In the genomic region with DNA sequence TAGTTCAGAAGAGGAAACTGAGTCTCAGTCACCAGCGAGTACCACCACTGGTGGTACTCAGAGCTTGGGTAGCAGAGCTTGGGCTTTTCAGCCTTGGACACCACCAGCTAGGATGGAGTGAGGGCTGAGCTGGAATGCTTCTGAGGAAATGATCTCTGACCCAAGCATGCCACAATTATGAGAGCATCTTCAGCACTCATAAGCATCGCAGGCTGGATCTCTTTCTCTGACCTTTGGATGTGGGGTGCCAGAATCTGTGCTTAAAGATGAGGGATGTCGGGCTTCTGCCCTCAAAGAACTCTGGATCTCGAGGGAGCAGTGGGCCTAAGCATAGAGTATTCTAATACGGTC, we compare ENCODE assay signal across 9 cellular contexts. TPM values are rescaled to one million over a fixed set of nuclear protein-coding genes. Genes with fewer than 3 reads are reported as not detected.
DNase-seq lines count a peak whose midpoint lies in the region; ATAC-seq and TF ChIP-seq lines count a peak whose summit lies in the region.
"Had no signal": no experiment of that assay in that cellular context is flagged by ENCODE, and none has a peak within 500 bp of the region (broad histone marks: within the 10 kb centered on the region; RNA-seq: fewer than 3 reads in every experiment).

No MANE protein-coding gene starts in this region.

- H3K4me3 ChIP-seq in colonic mucosa = no peak overlapping the region

- no peaks in the 10 kb centered on the region for H3K27me3 Mint-ChIP-seq in activated CD8-positive, alpha-beta T cell treated with anti-CD3 and anti-CD28 coated beads for 36 hours
- no peaks in the 10 kb centered on the region for H3K27me3 Mint-ChIP-seq in activated CD8-positive, alpha-beta T cell treated with anti-CD3 and anti-CD28 coated beads, Interleukin-2, amount 10 ng/mL, durations not matched to agents 7 days and 5 days (ENCODE audit: low read depth)
- no peaks in the 10 kb centered on the region for H3K27me3 Mint-ChIP-seq in activated CD4-positive, alpha-beta memory T cell treated with anti-CD3 and anti-CD28 coated beads, Interleukin-2, amount 10 ng/mL, durations not matched to agents 7 days and 5 days
- H3K27me3 Mint-ChIP-seq in stimulated activated memory B cell treated with anti-CD40 and anti-IgM and Interleukin-4, amounts not matched to agents 10 μg/mL and 1 μg/mL and 100 μg/mL, for 72 hours = no peaks in the 10 kb centered on the region

- no peak for ATAC-seq in activated CD8-positive, alpha-beta T cell treated with anti-CD3 and anti-CD28 coated beads for 36 hours
- ATAC-seq in activated CD8-positive, alpha-beta T cell treated with anti-CD3 and anti-CD28 coated beads, Interleukin-2, amount 10 ng/mL, durations not matched to agents 7 days and 5 days = no peak
- no peak for ATAC-seq in stimulated activated memory B cell treated with anti-CD40 and anti-IgM and Interleukin-4, amounts not matched to agents 10 μg/mL and 1 μg/mL and 100 μg/mL, for 72 hours

- no peaks in the 10 kb centered on the region for H3K36me3 Mint-ChIP-seq in activated CD8-positive, alpha-beta T cell treated with anti-CD3 and anti-CD28 coated beads for 36 hours (ENCODE audit: low read depth)
- H3K36me3 Mint-ChIP-seq in activated CD8-positive, alpha-beta T cell treated with anti-CD3 and anti-CD28 coated beads, Interleukin-2, amount 10 ng/mL, durations not matched to agents 7 days and 5 days (ENCODE audit: low read depth) = peaks cover 8% of the 10 kb centered on the region
- H3K36me3 Mint-ChIP-seq in activated CD4-positive, alpha-beta memory T cell treated with anti-CD3 and anti-CD28 coated beads, Interleukin-2, amount 10 ng/mL, durations not matched to agents 7 days and 5 days (ENCODE audit: low read depth) = peaks cover 6% of the 10 kb centered on the region
- H3K36me3 Mint-ChIP-seq in stimulated activated memory B cell treated with anti-CD40 and anti-IgM and Interleukin-4, amounts not matched to agents 10 μg/mL and 1 μg/mL and 100 μg/mL, for 72 hours = peaks cover 24% of the 10 kb centered on the region

- CTCF ChIA-PET in activated CD8-positive, alpha-beta T cell treated with anti-CD3 and anti-CD28 coated beads for 36 hours (lab: Charles Lee) = no interaction called here
- CTCF ChIA-PET in activated CD8-positive, alpha-beta T cell treated with anti-CD3 and anti-CD28 coated beads, Interleukin-2, amount 10 ng/mL, durations not matched to agents 7 days and 5 days (lab: Charles Lee) = interaction anchor here (0.7 to 0.9 kb wide), 2 partner anchors 34 to 139 kb away, joined by 3 to 4 read pairs; no protein-coding TSS in a partner anchor
- CTCF ChIA-PET in activated CD4-positive, alpha-beta memory T cell treated with anti-CD3 and anti-CD28 coated beads, Interleukin-2, amount 10 ng/mL, durations not matched to agents 7 days and 5 days (lab: Charles Lee) = interaction anchor here (2.6 kb wide), 1 partner anchor 34 kb away, joined by 9 read pairs; no protein-coding TSS in a partner anchor

- H3K27ac Mint-ChIP-seq in activated CD8-positive, alpha-beta T cell treated with anti-CD3 and anti-CD28 coated beads for 36 hours = peak overlapping the region; percentile 96
- H3K27ac Mint-ChIP-seq in activated CD8-positive, alpha-beta T cell treated with anti-CD3 and anti-CD28 coated beads, Interleukin-2, amount 10 ng/mL, durations not matched to agents 7 days and 5 days = no peak overlapping the region
- peak overlapping the region; percentile 43 for H3K27ac Mint-ChIP-seq in activated CD4-positive, alpha-beta memory T cell treated with anti-CD3 and anti-CD28 coated beads, Interleukin-2, amount 10 ng/mL, durations not matched to agents 7 days and 5 days
- peak overlapping the region; percentile 92 for H3K27ac Mint-ChIP-seq in stimulated activated memory B cell treated with anti-CD40 and anti-IgM and Interleukin-4, amounts not matched to agents 10 μg/mL and 1 μg/mL and 100 μg/mL, for 72 hours

- no peak overlapping the region for H3K4me3 Mint-ChIP-seq in activated CD8-positive, alpha-beta T cell treated with anti-CD3 and anti-CD28 coated beads for 36 hours
- H3K4me3 Mint-ChIP-seq in activated CD8-positive, alpha-beta T cell treated with anti-CD3 and anti-CD28 coated beads, Interleukin-2, amount 10 ng/mL, durations not matched to agents 7 days and 5 days = no peak overlapping the region
- no peak overlapping the region for H3K4me3 Mint-ChIP-seq in activated CD4-positive, alpha-beta memory T cell treated with anti-CD3 and anti-CD28 coated beads, Interleukin-2, amount 10 ng/mL, durations not matched to agents 7 days and 5 days
- H3K4me3 Mint-ChIP-seq in stimulated activated memory B cell treated with anti-CD40 and anti-IgM and Interleukin-4, amounts not matched to agents 10 μg/mL and 1 μg/mL and 100 μg/mL, for 72 hours = peak overlapping the region; percentile 50

- H3K9ac ChIP-seq in colonic mucosa (ENCODE audit: low read depth in 2 of 2, low read length in 2 of 2) = no peak overlapping the region

- H3K27ac ChIP-seq in colonic mucosa = no peak overlapping the region

- H3K9me3 Mint-ChIP-seq in activated CD8-positive, alpha-beta T cell treated with anti-CD3 and anti-CD28 coated beads for 36 hours = no peaks in the 10 kb centered on the region
- H3K9me3 Mint-ChIP-seq in activated CD8-positive, alpha-beta T cell treated with anti-CD3 and anti-CD28 coated beads, Interleukin-2, amount 10 ng/mL, durations not matched to agents 7 days and 5 days (ENCODE audit: insufficient read depth) = no peaks in the 10 kb centered on the region
- no peaks in the 10 kb centered on the region for H3K9me3 Mint-ChIP-seq in activated CD4-positive, alpha-beta memory T cell treated with anti-CD3 and anti-CD28 coated beads, Interleukin-2, amount 10 ng/mL, durations not matched to agents 7 days and 5 days
- peaks cover 4% of the 10 kb centered on the region for H3K9me3 Mint-ChIP-seq in stimulated activated memory B cell treated with anti-CD40 and anti-IgM and Interleukin-4, amounts not matched to agents 10 μg/mL and 1 μg/mL and 100 μg/mL, for 72 hours

- H3K4me1 ChIP-seq in colonic mucosa = peaks cover 33% of the 10 kb centered on the region

- intact Hi-C loops in activated CD8-positive, alpha-beta T cell treated with anti-CD3 and anti-CD28 coated beads for 36 hours (cut with micrococcal nuclease) = no loop called here
- intact Hi-C loops in colonic mucosa (cut with DNase I) = no loop called here

- no peak for TF ChIP-seq CTCF in activated CD8-positive, alpha-beta T cell treated with anti-CD3 and anti-CD28 coated beads for 36 hours (IDR thresholded peaks at IDR 0.05)
- no peak for TF ChIP-seq CTCF in colonic mucosa (IDR thresholded peaks at IDR 0.05)

- POLR2A ChIA-PET in activated CD8-positive, alpha-beta T cell treated with anti-CD3 and anti-CD28 coated beads for 36 hours (lab: Charles Lee) = interaction anchor here (1.0 to 2.0 kb wide), 4 partner anchors 16 to 62 kb away, joined by 3 to 8 read pairs (median 3); no protein-coding TSS in a partner anchor
- POLR2A ChIA-PET in activated CD8-positive, alpha-beta T cell treated with anti-CD3 and anti-CD28 coated beads, Interleukin-2, amount 10 ng/mL, durations not matched to agents 7 days and 5 days (lab: Charles Lee) = no interaction called here
- POLR2A ChIA-PET in activated CD4-positive, alpha-beta memory T cell treated with anti-CD3 and anti-CD28 coated beads, Interleukin-2, amount 10 ng/mL, durations not matched to agents 7 days and 5 days (lab: Charles Lee) = interaction anchor here (0.6 to 7.0 kb wide), 3 partner anchors 22 to 895 kb away, joined by 3 to 46 read pairs (median 3); a partner anchor contains a TSS

- no peaks in the 10 kb centered on the region for H3K36me3 ChIP-seq in colonic mucosa

- H3K9me3 ChIP-seq in colonic mucosa = no peaks in the 10 kb centered on the region

- H3K4me1 Mint-ChIP-seq in activated CD8-positive, alpha-beta T cell treated with anti-CD3 and anti-CD28 coated beads for 36 hours (ENCODE audit: low read depth) = peaks cover 76% of the 10 kb centered on the region
- H3K4me1 Mint-ChIP-seq in activated CD8-positive, alpha-beta T cell treated with anti-CD3 and anti-CD28 coated beads, Interleukin-2, amount 10 ng/mL, durations not matched to agents 7 days and 5 days (ENCODE audit: low read depth) = peaks cover 80% of the 10 kb centered on the region
- H3K4me1 Mint-ChIP-seq in activated CD4-positive, alpha-beta memory T cell treated with anti-CD3 and anti-CD28 coated beads, Interleukin-2, amount 10 ng/mL, durations not matched to agents 7 days and 5 days = peaks cover 73% of the 10 kb centered on the region
- peaks cover 78% of the 10 kb centered on the region for H3K4me1 Mint-ChIP-seq in stimulated activated memory B cell treated with anti-CD40 and anti-IgM and Interleukin-4, amounts not matched to agents 10 μg/mL and 1 μg/mL and 100 μg/mL, for 72 hours

- no peak for DNase-seq in activated CD8-positive, alpha-beta T cell treated with anti-CD3 and anti-CD28 coated beads for 36 hours
- no peak for DNase-seq in activated CD8-positive, alpha-beta T cell treated with anti-CD3 and anti-CD28 coated beads, Interleukin-2, amount 10 ng/mL, durations not matched to agents 7 days and 5 days
- no peak for DNase-seq in activated CD4-positive, alpha-beta memory T cell treated with anti-CD3 and anti-CD28 coated beads, Interleukin-2, amount 10 ng/mL, durations not matched to agents 7 days and 5 days
- DNase-seq in hepatic stellate cell (ENCODE audit: low spot score) = peak; percentile 89
- no peak for DNase-seq in occipital lobe (lab: John Stamatoyannopoulos, UW)
- DNase-seq in NCI-H2227 (lab: John Stamatoyannopoulos, UW; ENCODE audit: unreplicated experiment) = no peak
- no peak for DNase-seq in colonic mucosa
- DNase-seq: NCI-H1436 treated with DMSO at 0.1 percent for 48 hours had no signal

- H3K27me3 ChIP-seq in colonic mucosa = no peaks in the 10 kb centered on the region

RNA-seq across cellular contexts. Expression of a gene that starts 36.4 kb away (rescaled TPM):
- 10 to 100 TPM; 15.2 to 17.2 TPM for total RNA-seq in activated CD8-positive, alpha-beta T cell treated with anti-CD3 and anti-CD28 coated beads for 36 hours
- 10 to 100 TPM; 22.7 to 24.9 TPM for total RNA-seq in activated CD8-positive, alpha-beta T cell treated with anti-CD3 and anti-CD28 coated beads, Interleukin-2, amount 10 ng/mL, durations not matched to agents 7 days and 5 days
- total RNA-seq in activated CD4-positive, alpha-beta memory T cell treated with anti-CD3 and anti-CD28 coated beads, Interleukin-2, amount 10 ng/mL, durations not matched to agents 7 days and 5 days = 10 to 100 TPM; 19.4 to 20.7 TPM
- total RNA-seq in occipital lobe (14.3 TPM), colonic mucosa (10 to 100 TPM; 35.0 to 43.7 TPM)
